Comparison of ENCODE assay signal across 1 cellular context in the genomic region with DNA sequence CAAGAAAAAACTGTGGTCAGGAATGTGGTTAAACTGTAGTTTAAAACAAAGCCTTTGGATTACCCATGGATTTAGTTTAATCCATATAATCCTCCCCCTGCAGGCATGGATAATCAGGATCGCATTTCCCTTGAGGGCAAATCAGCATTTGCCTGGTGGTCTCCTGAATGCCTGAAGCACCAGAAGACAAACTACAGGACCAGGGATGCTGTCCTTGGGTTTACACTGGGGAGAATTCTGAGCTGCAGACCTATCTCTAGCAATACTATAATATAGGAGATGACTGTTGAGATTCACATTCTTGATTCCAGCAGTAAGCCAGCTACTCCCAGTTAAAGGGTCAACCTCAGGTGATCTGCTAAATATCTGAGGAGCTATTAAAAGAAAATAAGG.
TF ChIP-seq lines count a peak whose summit lies in the region.

No MANE protein-coding gene starts in this region.

TF ChIP-seq in A549, 52 proteins besides CTCF, POLR2A, EP300 and RAD21 (continued from another document):
- TF ChIP-seq, protein P1, sequence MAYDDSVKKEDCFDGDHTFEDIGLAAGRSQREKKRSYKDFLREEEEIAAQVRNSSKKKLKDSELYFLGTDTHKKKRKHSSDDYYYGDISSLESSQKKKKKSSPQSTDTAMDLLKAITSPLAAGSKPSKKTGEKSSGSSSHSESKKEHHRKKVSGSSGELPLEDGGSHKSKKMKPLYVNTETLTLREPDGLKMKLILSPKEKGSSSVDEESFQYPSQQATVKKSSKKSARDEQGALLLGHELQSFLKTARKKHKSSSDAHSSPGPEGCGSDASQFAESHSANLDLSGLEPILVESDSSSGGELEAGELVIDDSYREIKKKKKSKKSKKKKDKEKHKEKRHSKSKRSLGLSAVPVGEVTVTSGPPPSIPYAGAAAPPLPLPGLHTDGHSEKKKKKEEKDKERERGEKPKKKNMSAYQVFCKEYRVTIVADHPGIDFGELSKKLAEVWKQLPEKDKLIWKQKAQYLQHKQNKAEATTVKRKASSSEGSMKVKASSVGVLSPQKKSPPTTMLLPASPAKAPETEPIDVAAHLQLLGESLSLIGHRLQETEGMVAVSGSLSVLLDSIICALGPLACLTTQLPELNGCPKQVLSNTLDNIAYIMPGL (CRISPR knock-in tag; IDR thresholded peaks at IDR 0.05; ENCODE audit: borderline replicate concordance), result no peak
- TF ChIP-seq, protein P2, sequence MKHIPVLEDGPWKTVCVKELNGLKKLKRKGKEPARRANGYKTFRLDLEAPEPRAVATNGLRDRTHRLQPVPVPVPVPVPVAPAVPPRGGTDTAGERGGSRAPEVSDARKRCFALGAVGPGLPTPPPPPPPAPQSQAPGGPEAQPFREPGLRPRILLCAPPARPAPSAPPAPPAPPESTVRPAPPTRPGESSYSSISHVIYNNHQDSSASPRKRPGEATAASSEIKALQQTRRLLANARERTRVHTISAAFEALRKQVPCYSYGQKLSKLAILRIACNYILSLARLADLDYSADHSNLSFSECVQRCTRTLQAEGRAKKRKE (CRISPR knock-in tag; IDR thresholded peaks at IDR 0.05; ENCODE audit: low read depth), result no peak
- TF ChIP-seq ESRRA (IDR thresholded peaks at IDR 0.05; ENCODE audit: borderline replicate concordance, low read length) (no peak), CEBPB (IDR thresholded peaks at IDR 0.05) (no peak), HOXB5 (CRISPR knock-in tag; IDR thresholded peaks at IDR 0.05) (no peak), TFCP2L1 (CRISPR knock-in tag; IDR thresholded peaks at IDR 0.05) (no peak), CHD2 (IDR thresholded peaks at IDR 0.05; ENCODE audit: low read length, partially characterized antibody) (no peak), KDM1A (IDR thresholded peaks at IDR 0.05; ENCODE audit: low read depth) (no peak), MAFK (IDR thresholded peaks at IDR 0.05; ENCODE audit: partially characterized antibody) (no peak), NR3C1 (IDR thresholded peaks at IDR 0.05) (no peak)
- TF ChIP-seq, protein P3, sequence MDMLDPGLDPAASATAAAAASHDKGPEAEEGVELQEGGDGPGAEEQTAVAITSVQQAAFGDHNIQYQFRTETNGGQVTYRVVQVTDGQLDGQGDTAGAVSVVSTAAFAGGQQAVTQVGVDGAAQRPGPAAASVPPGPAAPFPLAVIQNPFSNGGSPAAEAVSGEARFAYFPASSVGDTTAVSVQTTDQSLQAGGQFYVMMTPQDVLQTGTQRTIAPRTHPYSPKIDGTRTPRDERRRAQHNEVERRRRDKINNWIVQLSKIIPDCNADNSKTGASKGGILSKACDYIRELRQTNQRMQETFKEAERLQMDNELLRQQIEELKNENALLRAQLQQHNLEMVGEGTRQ (IDR thresholded peaks at IDR 0.05), result no peak
- TF ChIP-seq, protein P4, sequence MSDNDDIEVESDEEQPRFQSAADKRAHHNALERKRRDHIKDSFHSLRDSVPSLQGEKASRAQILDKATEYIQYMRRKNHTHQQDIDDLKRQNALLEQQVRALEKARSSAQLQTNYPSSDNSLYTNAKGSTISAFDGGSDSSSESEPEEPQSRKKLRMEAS (IDR thresholded peaks at IDR 0.05), result no peak
